Comparison of ENCODE assay signal across 28 cellular contexts in the genomic region with DNA sequence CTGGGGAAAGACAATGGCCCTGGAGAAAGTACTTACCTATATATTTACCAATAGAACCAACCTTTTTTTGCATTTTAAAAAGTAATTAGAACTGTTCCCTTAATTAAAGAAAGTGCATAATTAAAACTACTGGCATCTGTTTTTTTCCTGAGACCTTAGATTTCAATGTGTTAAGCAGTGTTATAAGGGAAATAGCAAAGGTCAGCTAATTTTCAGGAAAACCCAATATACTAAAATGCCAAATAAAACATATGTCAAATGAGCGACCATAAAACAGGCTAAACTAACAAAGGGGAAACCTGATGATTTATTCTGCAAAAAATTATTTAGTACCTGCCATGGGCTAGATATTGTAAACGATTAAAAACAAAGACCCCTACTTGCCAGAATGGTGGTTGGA.
"Had no signal": no experiment of that assay in that cellular context is flagged by ENCODE, and none has a peak within 500 bp of the region (broad histone marks: within the 10 kb centered on the region; RNA-seq: fewer than 3 reads in every experiment).

No MANE protein-coding gene starts in this region.

- ATAC-seq: activated CD8-positive, alpha-beta T cell treated with anti-CD3 and anti-CD28 coated beads for 36 hours; activated T-cell treated with anti-CD3 and anti-CD28 coated beads, Interleukin-2, amount 50 U/mL, for 4 hours; activated T-helper 17 cell treated with anti-CD3 and anti-CD28 coated beads, Interleukin-2, amount 50 U/mL, for 72 hours; foreskin keratinocyte; gastrocnemius medialis; heart left ventricle; WTC11 had no signal

- H3K27ac ChIP-seq: brain microvascular endothelial cell, coronary artery, dorsolateral prefrontal cortex, esophagus muscularis mucosa, foreskin keratinocyte, gastrocnemius medialis, heart left ventricle had no signal

- DNase-seq: activated CD4-positive, alpha-beta T cell treated with anti-CD3 and anti-CD28 coated beads for 1 hour; activated CD4-positive, alpha-beta T cell treated with anti-CD3 and anti-CD28 coated beads for 4 hours; activated CD4-positive, alpha-beta T cell treated with anti-CD3 and anti-CD28 coated beads, Interleukin-2, amount 10 ng/mL, durations not matched to agents 7 days and 5 days; activated CD4-positive, alpha-beta T cell treated with anti-CD3 and anti-CD28 coated beads, Interleukin-2, amount 50 U/mL, for 4 hours; activated CD8-positive, alpha-beta memory T cell treated with anti-CD3 and anti-CD28 coated beads for 24 hours; activated CD8-positive, alpha-beta T cell treated with anti-CD3 and anti-CD28 coated beads for 36 hours; activated effector memory CD4-positive, alpha-beta T cell treated with Interleukin-2 at 50 U/mL for 16 hours; activated gamma-delta T cell treated with Interleukin-2 at 50 U/mL for 16 hours; activated naive CD4-positive, alpha-beta T cell treated with anti-CD3 and anti-CD28 coated beads, Interleukin-2, amount 50 U/mL, for 16 hours; activated naive CD4-positive, alpha-beta T cell treated with Interleukin-2 at 50 U/mL for 16 hours; activated T-cell treated with anti-CD3 and anti-CD28 coated beads, Interleukin-2, amount 50 U/mL, for 4 hours; amniotic stem cell; anterior cingulate cortex; brain microvascular endothelial cell; dorsolateral prefrontal cortex; effector memory CD4-positive, alpha-beta T cell; erythroblast; foreskin keratinocyte; gastrocnemius medialis; glutamatergic neuron; heart left ventricle; T-helper 2 cell had no signal

- H3K27me3 ChIP-seq: brain microvascular endothelial cell, dorsolateral prefrontal cortex, esophagus muscularis mucosa, foreskin keratinocyte, gastrocnemius medialis, heart left ventricle had no signal

- H3K36me3 ChIP-seq: brain microvascular endothelial cell, esophagus muscularis mucosa, gastrocnemius medialis, heart left ventricle had no signal

- H3K9me3 ChIP-seq: esophagus muscularis mucosa, gastrocnemius medialis, heart left ventricle had no signal

- FAIRE-seq: astrocyte, bronchial epithelial cell had no signal

- H3K4me1 ChIP-seq: foreskin keratinocyte had no signal

- H3K4me3 ChIP-seq: coronary artery, dorsolateral prefrontal cortex, esophagus muscularis mucosa, gastrocnemius medialis, heart left ventricle had no signal
